20 cellular contexts compared by ENCODE assay signal in genomic region chr2:602571-603366, GRCh38.
DNase-seq lines count a peak whose midpoint lies in the region; ATAC-seq, FAIRE-seq and TF ChIP-seq lines count a peak whose summit lies in the region.
"Had no signal": no experiment of that assay in that cellular context is flagged by ENCODE, and none has a peak within 500 bp of the region (broad histone marks: within the 10 kb centered on the region; RNA-seq: fewer than 3 reads in every experiment).

No MANE protein-coding gene starts in this region.

- no peak overlapping the region for H3K56ac ChIP-seq in H9 (ENCODE audit: insufficient read length, low read depth, low read length)

- H4K20me1 ChIP-seq in H9 (ENCODE audit: control insufficient read depth, insufficient read depth, insufficient read length) = no peaks in the 10 kb centered on the region

- no CpG with 5 or more reads among the region's 14 CpGs for WGBS in H9 (ENCODE audit: extremely low coverage, insufficient read length, low lambda C conversion rate)

- H3K27ac Mint-ChIP-seq in activated T-cell treated with anti-CD3 and anti-CD28 coated beads, Interleukin-2, amount 50 U/mL, for 24 hours = no peak overlapping the region
- H3K27ac Mint-ChIP-seq in H9 = peak overlapping the region in 1 of 3 experiments; percentile 12; a peak in 1 of 7 replicates
- H3K27ac Mint-ChIP-seq: CD4-positive, CD25-positive, alpha-beta regulatory T cell; HFFc6 had no signal

- H4K91ac ChIP-seq in H9 (ENCODE audit: insufficient read length, low read depth, low read length) = no peak overlapping the region

- no peak overlapping the region for H3K18ac ChIP-seq in H9 (ENCODE audit: insufficient read length, low read depth, low read length)

- no peaks in the 10 kb centered on the region for H3K79me2 ChIP-seq in H9 (ENCODE audit: insufficient read depth, low read length)

- H3K9me3 ChIP-seq in H9 (ENCODE audit: control insufficient read depth, low read depth, low read length) (no peaks in the 10 kb centered on the region), mucosa of descending colon (no peaks in the 10 kb centered on the region)

- no peaks in the 10 kb centered on the region for H3K36me3 ChIP-seq in mucosa of descending colon (ENCODE audit: low read depth)

- no peaks in the 10 kb centered on the region for H3K27me3 ChIP-seq in H9 (ENCODE audit: insufficient read depth, low read length)

- no peak overlapping the region for H3K4me3 Mint-ChIP-seq in activated T-cell treated with anti-CD3 and anti-CD28 coated beads, Interleukin-2, amount 50 U/mL, for 24 hours
- H3K4me3 Mint-ChIP-seq in H9 = no peak overlapping the region
- H3K4me3 Mint-ChIP-seq: CD4-positive, CD25-positive, alpha-beta regulatory T cell; HFFc6 had no signal

- TF ChIP-seq CTCF in H9 (conservative IDR thresholded peaks at IDR 0.05) (no peak), mucosa of descending colon (IDR thresholded peaks at IDR 0.05) (no peak)

- no peak overlapping the region for H3K14ac ChIP-seq in H9 (ENCODE audit: insufficient read depth, low read length)

- H3T11ph ChIP-seq in H9 (ENCODE audit: low read length) = no peak overlapping the region

- H3K4me2 ChIP-seq in H9 (ENCODE audit: insufficient read depth, insufficient read length, low read length) = no peak overlapping the region

- H2BK20ac ChIP-seq in H9 (ENCODE audit: low read depth, low read length, poor library complexity, severe bottlenecking) = no peak overlapping the region

- no peaks in the 10 kb centered on the region for H3K23me2 ChIP-seq in H9 (ENCODE audit: insufficient read length, low read depth, low read length, poor library complexity, severe bottlenecking)

- no peaks in the 10 kb centered on the region for H3K79me1 ChIP-seq in H9 (ENCODE audit: insufficient read depth, low read depth, low read length, poor library complexity, severe bottlenecking)

- no peak overlapping the region for H2BK5ac ChIP-seq in H9 (ENCODE audit: insufficient read length, low read length)

- H3K4ac ChIP-seq in H9 (ENCODE audit: low read depth, low read length) = no peak overlapping the region

- H4K5ac ChIP-seq in H9 (ENCODE audit: insufficient read length, low read depth, low read length) = no peak overlapping the region

- H3K4me3 ChIP-seq in mucosa of descending colon = no peak overlapping the region
- H3K4me3 ChIP-seq: GM23248 had no signal

- H2AK5ac ChIP-seq in H9 (ENCODE audit: insufficient read length, low read length) = no peak overlapping the region

- no peak overlapping the region for H2BK120ac ChIP-seq in H9 (ENCODE audit: low read depth, low read length, poor library complexity, severe bottlenecking)

- H3K4me1 Mint-ChIP-seq in activated T-cell treated with anti-CD3 and anti-CD28 coated beads, Interleukin-2, amount 50 U/mL, for 24 hours (ENCODE audit: low read depth) = no peaks in the 10 kb centered on the region
- H3K4me1 Mint-ChIP-seq in H9 = peaks cover 2 to 3% of the 10 kb centered on the region in 2 experiments; a peak in 2 of 4 replicates

- no peak overlapping the region for H3K23ac ChIP-seq in H9 (ENCODE audit: insufficient read length, low read depth, low read length)

- FAIRE-seq in RCC 7860 (lab: Jason Lieb, UNC) = no peak
- FAIRE-seq: G401.6, GM12891, GM19239 had no signal

- no peak overlapping the region for H2BK15ac ChIP-seq in H9 (ENCODE audit: low read depth, low read length)

- H2BK12ac ChIP-seq in H9 (ENCODE audit: insufficient read length, low read depth, low read length) = no peak overlapping the region

- no peaks in the 10 kb centered on the region for H3K9me3 Mint-ChIP-seq in activated T-cell treated with anti-CD3 and anti-CD28 coated beads, Interleukin-2, amount 50 U/mL, for 24 hours
- H3K9me3 Mint-ChIP-seq in H9 = peaks cover 0 to 3% of the 10 kb centered on the region in 2 experiments; a peak in 2 of 5 replicates

- intact Hi-C loops in mucosa of descending colon (cut with DNase I, micrococcal nuclease) = no loop called here

- no peak overlapping the region for H2AFZ ChIP-seq in H9 (ENCODE audit: low read length)
- H2AFZ ChIP-seq: GM23248 had no signal

- H3K4me1 ChIP-seq in H9 (ENCODE audit: insufficient read depth, low read length) (no peaks in the 10 kb centered on the region), mucosa of descending colon (ENCODE audit: low read depth) (no peaks in the 10 kb centered on the region)

- peak; percentile 8 for DNase-seq in activated T-cell treated with anti-CD3 and anti-CD28 coated beads for 48 hours (ENCODE audit: low read depth)
- DNase-seq in activated T-cell treated with anti-CD3 and anti-CD28 coated beads, Interleukin-2, amount 50 U/mL, for 24 hours = no peak
- DNase-seq in H9 = peak; percentile 13
- DNase-seq in SW480 (ENCODE audit: low spot score) = peak; percentile 69
- DNase-seq in mucosa of descending colon = no peak
- no peak for DNase-seq in cerebellum (ENCODE audit: low spot score)
- no peak for DNase-seq in NCI-H2171 treated with DMSO at 0.1 percent for 48 hours (lab: John Stamatoyannopoulos, UW)
- DNase-seq in RCC 7860 (ENCODE audit: low spot score) = no peak
- DNase-seq: ACHN; CD4-positive, CD25-positive, alpha-beta regulatory T cell; DMS79 treated with DMSO at 0.1 percent for 48 hours; GM23248; HFFc6; Kasumi-1; NCI-H1436; NCI-H2029 treated with DMSO at 0.1 percent for 48 hours; NCI-H510A treated with DMSO at 0.1 percent for 48 hours had no signal

- H3K27me3 Mint-ChIP-seq in activated T-cell treated with anti-CD3 and anti-CD28 coated beads, Interleukin-2, amount 50 U/mL, for 24 hours = peaks cover 4% of the 10 kb centered on the region
- peaks cover 7% of the 10 kb centered on the region; the same call in 1 of the 2 replicates for H3K27me3 Mint-ChIP-seq in H9 (ENCODE audit: low read depth)

- no peak overlapping the region for H4K8ac ChIP-seq in H9 (replicated peaks; ENCODE audit: insufficient read length, low read depth, low read length)

- no peak overlapping the region for H3K27ac ChIP-seq in H9 (ENCODE audit: insufficient read length, low read depth, low read length)
- H3K27ac ChIP-seq: GM23248 had no signal

- H3K9ac ChIP-seq in H9 (ENCODE audit: extremely low read depth, insufficient read length, low read length) = no peak overlapping the region
- H3K9ac ChIP-seq: GM23248 had no signal

- H3K36me3 Mint-ChIP-seq in activated T-cell treated with anti-CD3 and anti-CD28 coated beads, Interleukin-2, amount 50 U/mL, for 24 hours (ENCODE audit: low read depth) = no peaks in the 10 kb centered on the region
- H3K36me3 Mint-ChIP-seq in H9 (ENCODE audit: insufficient read depth in 1 of 3, low read depth in 3 of 3) = peaks cover 0 to 2% (median 0%) of the 10 kb centered on the region in 3 experiments; a peak in 2 of 7 replicates
- H3K36me3 Mint-ChIP-seq: CD4-positive, CD25-positive, alpha-beta regulatory T cell had no signal

- peak; percentile 22 for ATAC-seq in mucosa of descending colon

Comparison
In these comparisons a context has a peak if more than half of its experiments do, and no peak if none do; other contexts are left out.
1. DNase-seq: peak in activated T-cell treated with anti-CD3 and anti-CD28 coated beads for 48 hours (single experiment), H9 (single experiment) and SW480 (single experiment); none in activated T-cell treated with anti-CD3 and anti-CD28 coated beads, Interleukin-2, amount 50 U/mL, for 24 hours (single experiment), mucosa of descending colon (0 of 3), cerebellum (single experiment), NCI-H2171 treated with DMSO at 0.1 percent for 48 hours (single experiment) and RCC 7860 (single experiment).